In the genomic region with DNA sequence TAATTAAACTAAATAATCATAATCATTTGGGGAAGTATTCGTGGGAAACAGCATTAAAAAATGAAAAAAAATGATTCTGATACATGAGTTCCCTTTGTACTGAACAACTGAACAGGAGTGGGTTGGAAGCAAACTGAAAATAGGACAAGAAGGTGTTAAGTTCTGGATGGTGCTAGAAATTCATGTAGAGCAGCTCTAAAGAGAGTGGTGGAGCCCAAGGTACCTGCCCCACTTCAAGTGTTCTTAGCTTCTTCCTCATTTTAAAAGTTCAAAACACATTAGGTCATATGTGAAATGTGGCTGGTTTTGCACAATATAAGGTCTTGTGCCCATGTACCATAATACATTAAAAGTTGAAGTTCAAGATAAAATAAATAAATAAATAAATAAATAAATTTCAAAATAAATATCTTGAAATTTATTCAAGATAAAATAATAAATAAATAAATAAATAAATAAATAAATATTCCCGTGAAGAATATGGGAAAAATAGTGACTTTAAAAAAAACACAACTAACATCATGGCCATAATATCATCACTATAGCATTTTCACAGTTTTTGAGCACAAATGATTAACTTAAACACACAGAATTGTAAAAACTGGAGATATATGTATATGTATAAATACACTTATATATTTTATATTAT, we compare ENCODE assay signal across 31 cellular contexts.
"Had no signal": no experiment of that assay in that cellular context is flagged by ENCODE, and none has a peak within 500 bp of the region (broad histone marks: within the 10 kb centered on the region; RNA-seq: fewer than 3 reads in every experiment).

No MANE protein-coding gene starts in this region.

- FAIRE-seq: TTC549 had no signal

- DNase-seq: activated CD4-positive, alpha-beta T cell treated with anti-CD3 and anti-CD28 coated beads for 48 hours; activated CD4-positive, alpha-beta T cell treated with anti-CD3 and anti-CD28 coated beads, Interleukin-2, amount 50 U/mL, for 48 hours; activated CD8-positive, alpha-beta memory T cell treated with anti-CD3 and anti-CD28 coated beads for 24 hours; activated effector memory CD4-positive, alpha-beta T cell treated with Interleukin-2 at 50 U/mL for 16 hours; activated naive CD4-positive, alpha-beta T cell treated with Interleukin-2 at 50 U/mL for 16 hours; activated naive CD8-positive, alpha-beta T cell treated with anti-CD3 and anti-CD28 coated beads for 36 hours; adrenal gland; aorta; body of pancreas; colonic mucosa; effector CD8-positive, alpha-beta T cell; gastrocnemius medialis; glutamatergic neuron; islet precursor cell; left cardiac atrium; mammary epithelial cell; naive B cell; nephron progenitor cell; retina; sigmoid colon; stimulated activated CD4-positive, alpha-beta T cell treated with anti-CD3 and anti-CD28 coated beads, Interleukin-1b, Interleukin-23, amount 100 ng/mL, for 48 hours; stimulated activated CD4-positive, alpha-beta T cell treated with anti-CD3 and anti-CD28 coated beads, Interleukin-4, amount 100 ng/mL, for 4 hours; stimulated activated CD8-positive, alpha-beta memory T cell treated with anti-CD3 and anti-CD28 coated beads, Interleukin-4, amount 100 ng/mL, for 48 hours; stimulated activated naive CD8-positive, alpha-beta T cell treated with anti-CD3 and anti-CD28 coated beads, Interleukin-15, amount 100 ng/mL, for 72 hours; substantia nigra; tibial artery had no signal

- H3K4me3 ChIP-seq: adrenal gland, body of pancreas, colonic mucosa, gastrocnemius medialis, prostate gland, sigmoid colon, smooth muscle cell, tibial artery had no signal

- ATAC-seq: activated CD4-positive, CD25-positive, alpha-beta regulatory T cell treated with anti-CD3 and anti-CD28 coated beads, Interleukin-2, amount 50 U/mL, for 24 hours; body of pancreas; gastrocnemius medialis; left cardiac atrium; stimulated activated memory B cell treated with anti-CD40 and anti-IgM and Interleukin-4, amounts not matched to agents 10 μg/mL and 1 μg/mL and 100 μg/mL, for 72 hours; stimulated activated naive CD8-positive, alpha-beta T cell treated with anti-CD3 and anti-CD28 coated beads, Interleukin-15, amount 100 ng/mL, for 72 hours had no signal
